In genomic region chr16:31472559-31473203, GRCh38 we compare ENCODE assay signal across 8 cellular contexts. TPM values are rescaled to one million over a fixed set of nuclear protein-coding genes. Genes with fewer than 3 reads are reported as not detected.
DNase-seq lines count a peak whose midpoint lies in the region; ATAC-seq and TF ChIP-seq lines count a peak whose summit lies in the region.

No MANE protein-coding gene starts in this region.

- no peaks in the 10 kb centered on the region for H3K36me3 Mint-ChIP-seq in immature natural killer cell

- peaks cover 11 to 22% of the 10 kb centered on the region in 2 donors for H3K4me1 Mint-ChIP-seq in immature natural killer cell

- DNase-seq in ELR (ENCODE audit: low read depth) (peak; percentile 86), HuH-7 (ENCODE audit: low spot score) (peak; percentile 77), SHP77 treated with DMSO at 0.1 percent for 48 hours (lab: John Stamatoyannopoulos, UW) (peak; percentile 93), cardiac fibroblast (ENCODE audit: low read depth in 2 of 2) (peak; percentile 96 to 98), immature natural killer cell (peak in 2 of 3 donors; percentile 26 to 32), smooth muscle cell of the brain vasculature (ENCODE audit: low read depth, low spot score) (peak; percentile 69)

- H3K9me3 Mint-ChIP-seq in immature natural killer cell = peaks cover 0 to 2% (median 0%) of the 10 kb centered on the region in 6 donors

- peaks cover 5 to 20% (median 11%) of the 10 kb centered on the region in 3 donors for H3K27me3 Mint-ChIP-seq in immature natural killer cell (ENCODE audit: low read depth in 3 of 3)

- H3K4me3 ChIP-seq in cardiac fibroblast (replicated peaks in 1 of 2; ENCODE audit: low read depth in 2 of 2, low read length in 2 of 2) = peak overlapping the region; percentile 84 to 87

- TF ChIP-seq CTCF in cardiac fibroblast (IDR thresholded peaks at IDR 0.05; ENCODE audit: low read depth, low read length) = peak; percentile 89

- H3K4me3 Mint-ChIP-seq in immature natural killer cell = peak overlapping the region; percentile 30 to 79 (median 67)

- no peak for ATAC-seq in HG02981 (IDR thresholded peaks at IDR 0.05; ENCODE audit: unreplicated experiment)
- ATAC-seq in GM18907 (IDR thresholded peaks at IDR 0.05; ENCODE audit: unreplicated experiment) = no peak

- H3K27ac Mint-ChIP-seq in immature natural killer cell = no peak overlapping the region

RNA-seq across cellular contexts. Expression of gene TGFB1I1, which starts 0.7 kb away (rescaled TPM):
- under 1 TPM in 2 of 3 donors, not detected in 1; 0.32 to 0.53 TPM for polyA plus RNA-seq in immature natural killer cell

RNA-seq across cellular contexts. Expression of gene SLC5A2, which starts 10.2 kb away (rescaled TPM):
- 1 to 10 TPM in 1 of 3 donors, under 1 TPM in 1, not detected in 1; 0.72 to 1.9 TPM for polyA plus RNA-seq in immature natural killer cell

RNA-seq across cellular contexts. Expression of gene ARMC5, which starts 13.4 kb away (rescaled TPM):
- polyA plus RNA-seq in immature natural killer cell = 10 to 100 TPM; 11.1 to 16.2 (median 14.2) TPM

RNA-seq across cellular contexts. Expression of gene ZNF843, which starts 30.1 kb away (rescaled TPM):
- polyA plus RNA-seq in immature natural killer cell = under 1 TPM in 2 of 3 donors, not detected in 1; 0.10 to 0.17 TPM

RNA-seq across cellular contexts. Expression of gene RUSF1, which starts 35.5 kb away (rescaled TPM):
- polyA plus RNA-seq in immature natural killer cell = 10 to 100 TPM; 18.5 to 24.3 (median 19.6) TPM

Comparison
In these comparisons a context has a peak if more than half of its experiments do, and no peak if none do; other contexts are left out.
1. DNase-seq: peak in every context shown above with its lines; median percentile 97 in cardiac fibroblast; 93 in SHP77 treated with DMSO at 0.1 percent for 48 hours; 86 in ELR; 77 in HuH-7; 69 in smooth muscle cell of the brain vasculature; 29 in immature natural killer cell.